ENCODE assay signal across 15 cellular contexts in genomic region chr4:88573995-88574394, GRCh38. TPM values are rescaled to one million over a fixed set of nuclear protein-coding genes. Genes with fewer than 3 reads are reported as not detected.
A peak's percentile ranks its signal among the peaks of the same experiment; 100 is the strongest.
DNase-seq lines count a peak whose midpoint lies in the region; ATAC-seq and TF ChIP-seq lines count a peak whose summit lies in the region.
"Had no signal": no experiment of that assay in that cellular context is flagged by ENCODE, and none has a peak within 500 bp of the region (broad histone marks: within the 10 kb centered on the region; RNA-seq: fewer than 3 reads in every experiment).

No MANE protein-coding gene starts in this region.

- ATAC-seq in T-cell (replicated peaks in 1 of 4), result no peak
- ATAC-seq: effector memory CD8-positive, alpha-beta T cell had no signal

- no peak for TF ChIP-seq RAD21 in Ishikawa (IDR thresholded peaks at IDR 0.05; ENCODE audit: low read depth)

- WGBS in prostate gland, result 70% methylated on average over 2 of the region's 2 CpGs

- no peak overlapping the region for H3K4me3 ChIP-seq in AG09309 (ENCODE audit: control insufficient read depth, low read depth, low read length)
- no peak overlapping the region for H3K4me3 ChIP-seq in choroid plexus epithelial cell (ENCODE audit: low read depth, low read length)
- H3K4me3 ChIP-seq in prostate gland, result no peak overlapping the region
- H3K4me3 ChIP-seq in WERI-Rb-1 (ENCODE audit: low read depth, low read length), result no peak overlapping the region
- H3K4me3 ChIP-seq: SK-N-MC, tibial nerve had no signal

- peaks cover 7% of the 10 kb centered on the region for H3K9me3 Mint-ChIP-seq in mesothelial cell of epicardium
- no peaks in the 10 kb centered on the region for H3K9me3 Mint-ChIP-seq in T-cell
- H3K9me3 Mint-ChIP-seq: activated naive CD4-positive, alpha-beta T cell treated with anti-CD3 and anti-CD28 coated beads, Interleukin-2, amount 10 ng/mL, durations not matched to agents 7 days and 5 days; CD8-positive, alpha-beta memory T cell; effector memory CD8-positive, alpha-beta T cell had no signal

- H3K27me3 ChIP-seq in prostate gland (replicated peaks; ENCODE audit: insufficient read depth) (no peaks in the 10 kb centered on the region), WERI-Rb-1 (ENCODE audit: insufficient read depth, low read depth, severe bottlenecking) (no peaks in the 10 kb centered on the region)
- H3K27me3 ChIP-seq: tibial nerve had no signal

- H3K4me1 Mint-ChIP-seq in mesothelial cell of epicardium (peaks cover 19% of the 10 kb centered on the region), T-cell (no peaks in the 10 kb centered on the region)
- H3K4me1 Mint-ChIP-seq: activated naive CD4-positive, alpha-beta T cell treated with anti-CD3 and anti-CD28 coated beads, Interleukin-2, amount 10 ng/mL, durations not matched to agents 7 days and 5 days; CD8-positive, alpha-beta memory T cell had no signal

- no peak for TF ChIP-seq POLR2A in prostate gland (IDR thresholded peaks at IDR 0.05)

- peak overlapping the region; percentile 37 for H3K27ac Mint-ChIP-seq in mesothelial cell of epicardium
- no peak overlapping the region for H3K27ac Mint-ChIP-seq in T-cell
- H3K27ac Mint-ChIP-seq: activated naive CD4-positive, alpha-beta T cell treated with anti-CD3 and anti-CD28 coated beads, Interleukin-2, amount 10 ng/mL, durations not matched to agents 7 days and 5 days; CD8-positive, alpha-beta memory T cell; effector memory CD8-positive, alpha-beta T cell had no signal

- CTCF ChIA-PET in T-cell (lab: Charles Lee), result no interaction called here

- TF ChIP-seq CTCF in AG09309 (IDR thresholded peaks at IDR 0.05; ENCODE audit: control insufficient read depth, insufficient read depth, low read depth, low read length, missing control alignments) (peak; percentile 33), choroid plexus epithelial cell (conservative IDR thresholded peaks at IDR 0.05; ENCODE audit: low read depth, low read length) (peak; percentile 30), mesothelial cell of epicardium (IDR thresholded peaks at IDR 0.05; ENCODE audit: unreplicated experiment) (no peak), prostate gland (IDR thresholded peaks at IDR 0.05) (no peak), WERI-Rb-1 (IDR thresholded peaks at IDR 0.05; ENCODE audit: low read depth, low read length) (no peak)

- H3K27me3 Mint-ChIP-seq in mesothelial cell of epicardium (ENCODE audit: low read depth) (no peaks in the 10 kb centered on the region), T-cell (peaks cover 0 to 8% of the 10 kb centered on the region in 2 donors)
- H3K27me3 Mint-ChIP-seq: activated naive CD4-positive, alpha-beta T cell treated with anti-CD3 and anti-CD28 coated beads, Interleukin-2, amount 10 ng/mL, durations not matched to agents 7 days and 5 days had no signal

- H3K4me1 ChIP-seq in prostate gland (replicated peaks), result no peaks in the 10 kb centered on the region

- no peaks in the 10 kb centered on the region for H3K36me3 ChIP-seq in prostate gland
- no peaks in the 10 kb centered on the region for H3K36me3 ChIP-seq in WERI-Rb-1
- H3K36me3 ChIP-seq: tibial nerve had no signal

- H3K9me3 ChIP-seq in prostate gland, result no peaks in the 10 kb centered on the region
- no peaks in the 10 kb centered on the region for H3K9me3 ChIP-seq in WERI-Rb-1 (ENCODE audit: severe bottlenecking)
- H3K9me3 ChIP-seq: tibial nerve had no signal

- H3K27ac ChIP-seq in prostate gland, result no peak overlapping the region
- no peak overlapping the region for H3K27ac ChIP-seq in WERI-Rb-1
- H3K27ac ChIP-seq: SK-N-MC, tibial nerve had no signal

- H3K4me3 Mint-ChIP-seq in mesothelial cell of epicardium (no peak overlapping the region), T-cell (no peak overlapping the region)
- H3K4me3 Mint-ChIP-seq: activated naive CD4-positive, alpha-beta T cell treated with anti-CD3 and anti-CD28 coated beads, Interleukin-2, amount 10 ng/mL, durations not matched to agents 7 days and 5 days; CD8-positive, alpha-beta memory T cell; effector memory CD8-positive, alpha-beta T cell had no signal

- POLR2A ChIA-PET in T-cell (lab: Charles Lee), result no interaction called here

- H3K36me3 Mint-ChIP-seq in mesothelial cell of epicardium (no peaks in the 10 kb centered on the region), T-cell (no peaks in the 10 kb centered on the region)
- H3K36me3 Mint-ChIP-seq: activated naive CD4-positive, alpha-beta T cell treated with anti-CD3 and anti-CD28 coated beads, Interleukin-2, amount 10 ng/mL, durations not matched to agents 7 days and 5 days had no signal

- intact Hi-C loops in prostate gland (cut with DNase I), result no loop called here

- no peak for TF ChIP-seq EP300 in Ishikawa (IDR thresholded peaks at IDR 0.05; ENCODE audit: borderline replicate concordance)

- DNase-seq in AG09309 (ENCODE audit: low read depth) (no peak), choroid plexus epithelial cell (ENCODE audit: low read depth) (peak; percentile 20), mesothelial cell of epicardium (ENCODE audit: low spot score in 2 of 2, unreplicated experiment in 2 of 2) (no peak), prostate gland (ENCODE audit: low spot score) (no peak), DMS153 treated with DMSO at 0.1 percent for 48 hours (lab: John Stamatoyannopoulos, UW; ENCODE audit: unreplicated experiment) (no peak), T-cell (no peak), WERI-Rb-1 (no peak)
- DNase-seq: activated naive CD4-positive, alpha-beta T cell treated with anti-CD3 and anti-CD28 coated beads, Interleukin-2, amount 10 ng/mL, durations not matched to agents 7 days and 5 days; CD8-positive, alpha-beta memory T cell; effector memory CD8-positive, alpha-beta T cell; NCI-H2081 treated with DMSO at 0.1 percent for 48 hours; nucleus accumbens had no signal

TF ChIP-seq in Ishikawa, 13 proteins besides CTCF, POLR2A, EP300 and RAD21:
- TF ChIP-seq YY1 (IDR thresholded peaks at IDR 0.05; ENCODE audit: low read depth), result no peak
- TF ChIP-seq TEAD4 (IDR thresholded peaks at IDR 0.05), result peak; percentile 70
TF ChIP-seq in Ishikawa: peak in this region for 1.

RNA-seq across cellular contexts. Expression of gene HERC3, which starts 18.3 kb away (rescaled TPM):
- 15.8 to 17.2 TPM (median 17.0 TPM) in 3 replicates for total RNA-seq in mesothelial cell of epicardium
- total RNA-seq in prostate gland, result 10 to 100 TPM; 36.5 to 42.2 TPM
- total RNA-seq in T-cell, result 10 to 100 TPM; 68.4 to 91.5 (median 73.6) TPM

RNA-seq across cellular contexts. Expression of gene PYURF, which starts 50.4 kb away (rescaled TPM):
- total RNA-seq in mesothelial cell of epicardium (56.1 to 58.9 TPM (median 57.6 TPM) in 3 replicates), prostate gland (100 to 1,000 TPM in 1 of 2 donors, 10 to 100 TPM in 1; 84.5 to 133 TPM), T-cell (10 to 100 TPM; 39.9 to 60.7 (median 53.7) TPM)

Comparison
In these comparisons a context has a peak if more than half of its experiments do, and no peak if none do; other contexts are left out.
1. CTCF ChIP-seq: peak in AG09309 (single experiment) and choroid plexus epithelial cell (single experiment); none in mesothelial cell of epicardium (single experiment), prostate gland (0 of 4) and WERI-Rb-1 (single experiment).